In genomic region chr2:167827352-167828097, GRCh38 we compare ENCODE assay signal across 1 cellular context.
TF ChIP-seq lines count a peak whose summit lies in the region.

No MANE protein-coding gene starts in this region.

TF ChIP-seq in HepG2, 621 proteins besides CTCF, POLR2A, EP300 and RAD21 (continued from another document and continues in another):
- TF ChIP-seq DBP (CRISPR knock-in tag; IDR thresholded peaks at IDR 0.05; ENCODE audit: not compliant biosample characterization): no peak
- TF ChIP-seq FOXP4 (CRISPR knock-in tag; IDR thresholded peaks at IDR 0.05): peak; percentile 96
- TF ChIP-seq ZNF597 (CRISPR knock-in tag; IDR thresholded peaks at IDR 0.05): no peak
- peak; percentile 99 for TF ChIP-seq ZNF430 (CRISPR knock-in tag; IDR thresholded peaks at IDR 0.05)
- TF ChIP-seq BATF2 (CRISPR knock-in tag; IDR thresholded peaks at IDR 0.05): no peak
- TF ChIP-seq TBL1XR1 (IDR thresholded peaks at IDR 0.05; ENCODE audit: borderline replicate concordance, low read length, partially characterized antibody): peak; percentile 91
- peak; percentile 93 for TF ChIP-seq IRF2 (CRISPR knock-in tag; IDR thresholded peaks at IDR 0.05)
- TF ChIP-seq HES4 (CRISPR knock-in tag; IDR thresholded peaks at IDR 0.05; ENCODE audit: borderline replicate concordance): no peak
- peak; percentile 81 for TF ChIP-seq ZFP82 (CRISPR knock-in tag; IDR thresholded peaks at IDR 0.05; ENCODE audit: borderline replicate concordance)
- peak; percentile 88 for TF ChIP-seq RBAK (CRISPR knock-in tag; IDR thresholded peaks at IDR 0.05)
- no peak for TF ChIP-seq HOXA7 (CRISPR knock-in tag; IDR thresholded peaks at IDR 0.05)
- TF ChIP-seq ZNF496 (CRISPR knock-in tag; IDR thresholded peaks at IDR 0.05; ENCODE audit: insufficient replicate concordance): no peak
- TF ChIP-seq E2F1 (CRISPR knock-in tag; IDR thresholded peaks at IDR 0.05): no peak
- TF ChIP-seq, protein P1, sequence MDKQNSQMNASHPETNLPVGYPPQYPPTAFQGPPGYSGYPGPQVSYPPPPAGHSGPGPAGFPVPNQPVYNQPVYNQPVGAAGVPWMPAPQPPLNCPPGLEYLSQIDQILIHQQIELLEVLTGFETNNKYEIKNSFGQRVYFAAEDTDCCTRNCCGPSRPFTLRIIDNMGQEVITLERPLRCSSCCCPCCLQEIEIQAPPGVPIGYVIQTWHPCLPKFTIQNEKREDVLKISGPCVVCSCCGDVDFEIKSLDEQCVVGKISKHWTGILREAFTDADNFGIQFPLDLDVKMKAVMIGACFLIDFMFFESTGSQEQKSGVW (CRISPR knock-in tag; IDR thresholded peaks at IDR 0.05; ENCODE audit: borderline replicate concordance): no peak; the same call in 1 of the 2 replicates
- no peak for TF ChIP-seq ZNF446 (CRISPR knock-in tag; IDR thresholded peaks at IDR 0.05)
- TF ChIP-seq ZSCAN25 (CRISPR knock-in tag; IDR thresholded peaks at IDR 0.05): peak; percentile 81; the same call in 1 of the 2 replicates
- TF ChIP-seq SPEN (CRISPR knock-in tag; IDR thresholded peaks at IDR 0.05; ENCODE audit: low read depth): peak; percentile 78; the same call in 1 of the 2 replicates
- TF ChIP-seq MEIS2 (CRISPR knock-in tag; IDR thresholded peaks at IDR 0.05): no peak; the same call in 1 of the 2 replicates
- peak; percentile 90 for TF ChIP-seq MYC (CRISPR knock-in tag; IDR thresholded peaks at IDR 0.05; ENCODE audit: borderline replicate concordance)
- no peak; the same call in 1 of the 2 replicates for TF ChIP-seq KLF12 (CRISPR knock-in tag; IDR thresholded peaks at IDR 0.05; ENCODE audit: borderline replicate concordance)
- peak; percentile 27; the same call in 1 of the 2 replicates for TF ChIP-seq ZNF784 (CRISPR knock-in tag; IDR thresholded peaks at IDR 0.05; ENCODE audit: borderline replicate concordance)
- TF ChIP-seq ZNF746 (CRISPR knock-in tag; IDR thresholded peaks at IDR 0.05): 0 out of 2 replicates have a peak, but pooled peaks have one; percentile 79
- TF ChIP-seq, protein P2, sequence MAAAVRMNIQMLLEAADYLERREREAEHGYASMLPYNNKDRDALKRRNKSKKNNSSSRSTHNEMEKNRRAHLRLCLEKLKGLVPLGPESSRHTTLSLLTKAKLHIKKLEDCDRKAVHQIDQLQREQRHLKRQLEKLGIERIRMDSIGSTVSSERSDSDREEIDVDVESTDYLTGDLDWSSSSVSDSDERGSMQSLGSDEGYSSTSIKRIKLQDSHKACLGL (CRISPR knock-in tag; IDR thresholded peaks at IDR 0.05): no peak
- TF ChIP-seq, protein P3, sequence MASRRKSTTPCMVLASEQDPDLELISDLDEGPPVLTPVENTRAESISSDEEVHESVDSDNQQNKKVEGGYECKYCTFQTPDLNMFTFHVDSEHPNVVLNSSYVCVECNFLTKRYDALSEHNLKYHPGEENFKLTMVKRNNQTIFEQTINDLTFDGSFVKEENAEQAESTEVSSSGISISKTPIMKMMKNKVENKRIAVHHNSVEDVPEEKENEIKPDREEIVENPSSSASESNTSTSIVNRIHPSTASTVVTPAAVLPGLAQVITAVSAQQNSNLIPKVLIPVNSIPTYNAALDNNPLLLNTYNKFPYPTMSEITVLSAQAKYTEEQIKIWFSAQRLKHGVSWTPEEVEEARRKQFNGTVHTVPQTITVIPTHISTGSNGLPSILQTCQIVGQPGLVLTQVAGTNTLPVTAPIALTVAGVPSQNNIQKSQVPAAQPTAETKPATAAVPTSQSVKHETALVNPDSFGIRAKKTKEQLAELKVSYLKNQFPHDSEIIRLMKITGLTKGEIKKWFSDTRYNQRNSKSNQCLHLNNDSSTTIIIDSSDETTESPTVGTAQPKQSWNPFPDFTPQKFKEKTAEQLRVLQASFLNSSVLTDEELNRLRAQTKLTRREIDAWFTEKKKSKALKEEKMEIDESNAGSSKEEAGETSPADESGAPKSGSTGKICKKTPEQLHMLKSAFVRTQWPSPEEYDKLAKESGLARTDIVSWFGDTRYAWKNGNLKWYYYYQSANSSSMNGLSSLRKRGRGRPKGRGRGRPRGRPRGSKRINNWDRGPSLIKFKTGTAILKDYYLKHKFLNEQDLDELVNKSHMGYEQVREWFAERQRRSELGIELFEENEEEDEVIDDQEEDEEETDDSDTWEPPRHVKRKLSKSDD (CRISPR knock-in tag; IDR thresholded peaks at IDR 0.05; ENCODE audit: low read depth): peak; percentile 92; the same call in 1 of the 2 replicates
- TF ChIP-seq PHF5A (CRISPR knock-in tag; IDR thresholded peaks at IDR 0.05; ENCODE audit: low read depth, unreplicated experiment): no peak
- peak; percentile 79 for TF ChIP-seq ZFY (CRISPR knock-in tag; IDR thresholded peaks at IDR 0.05)
- no peak for TF ChIP-seq TCF12 (IDR thresholded peaks at IDR 0.05)
- TF ChIP-seq TCF12 (CRISPR knock-in tag; IDR thresholded peaks at IDR 0.05): peak; percentile 88; the same call in 1 of the 2 replicates
- TF ChIP-seq IRF9 (CRISPR knock-in tag; IDR thresholded peaks at IDR 0.05; ENCODE audit: borderline replicate concordance): no peak
- TF ChIP-seq, protein P4, sequence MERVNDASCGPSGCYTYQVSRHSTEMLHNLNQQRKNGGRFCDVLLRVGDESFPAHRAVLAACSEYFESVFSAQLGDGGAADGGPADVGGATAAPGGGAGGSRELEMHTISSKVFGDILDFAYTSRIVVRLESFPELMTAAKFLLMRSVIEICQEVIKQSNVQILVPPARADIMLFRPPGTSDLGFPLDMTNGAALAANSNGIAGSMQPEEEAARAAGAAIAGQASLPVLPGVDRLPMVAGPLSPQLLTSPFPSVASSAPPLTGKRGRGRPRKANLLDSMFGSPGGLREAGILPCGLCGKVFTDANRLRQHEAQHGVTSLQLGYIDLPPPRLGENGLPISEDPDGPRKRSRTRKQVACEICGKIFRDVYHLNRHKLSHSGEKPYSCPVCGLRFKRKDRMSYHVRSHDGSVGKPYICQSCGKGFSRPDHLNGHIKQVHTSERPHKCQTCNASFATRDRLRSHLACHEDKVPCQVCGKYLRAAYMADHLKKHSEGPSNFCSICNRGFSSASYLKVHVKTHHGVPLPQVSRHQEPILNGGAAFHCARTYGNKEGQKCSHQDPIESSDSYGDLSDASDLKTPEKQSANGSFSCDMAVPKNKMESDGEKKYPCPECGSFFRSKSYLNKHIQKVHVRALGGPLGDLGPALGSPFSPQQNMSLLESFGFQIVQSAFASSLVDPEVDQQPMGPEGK (CRISPR knock-in tag; IDR thresholded peaks at IDR 0.05): peak; percentile 74
- no peak for TF ChIP-seq JUNB (CRISPR knock-in tag; IDR thresholded peaks at IDR 0.05; ENCODE audit: borderline replicate concordance)
- no peak for TF ChIP-seq PCBP1 (IDR thresholded peaks at IDR 0.05; ENCODE audit: borderline replicate concordance, low read depth, low read length)
- TF ChIP-seq, protein P5, sequence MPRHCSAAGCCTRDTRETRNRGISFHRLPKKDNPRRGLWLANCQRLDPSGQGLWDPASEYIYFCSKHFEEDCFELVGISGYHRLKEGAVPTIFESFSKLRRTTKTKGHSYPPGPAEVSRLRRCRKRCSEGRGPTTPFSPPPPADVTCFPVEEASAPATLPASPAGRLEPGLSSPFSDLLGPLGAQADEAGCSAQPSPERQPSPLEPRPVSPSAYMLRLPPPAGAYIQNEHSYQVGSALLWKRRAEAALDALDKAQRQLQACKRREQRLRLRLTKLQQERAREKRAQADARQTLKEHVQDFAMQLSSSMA (CRISPR knock-in tag; IDR thresholded peaks at IDR 0.05): peak; percentile 86
- peak; percentile 94 for TF ChIP-seq DPF2 (CRISPR knock-in tag; IDR thresholded peaks at IDR 0.05; ENCODE audit: borderline replicate concordance, low read depth)
- peak; percentile 91 for TF ChIP-seq HINFP (CRISPR knock-in tag; IDR thresholded peaks at IDR 0.05; ENCODE audit: low read depth)
- peak; percentile 53 for TF ChIP-seq GABPB1 (CRISPR knock-in tag; IDR thresholded peaks at IDR 0.05)
- TF ChIP-seq FOXK2 (IDR thresholded peaks at IDR 0.05): peak; percentile 78; the same call in 1 of the 2 replicates
- no peak for TF ChIP-seq ZNF17 (CRISPR knock-in tag; IDR thresholded peaks at IDR 0.05)
- peak; percentile 67; the same call in 1 of the 2 replicates for TF ChIP-seq PHF20 (CRISPR knock-in tag; IDR thresholded peaks at IDR 0.05)
- TF ChIP-seq KDM5B (CRISPR knock-in tag; IDR thresholded peaks at IDR 0.05; ENCODE audit: borderline replicate concordance): peak; percentile 91; the same call in 1 of the 2 replicates
- peak; percentile 49 for TF ChIP-seq ZNF768 (CRISPR knock-in tag; IDR thresholded peaks at IDR 0.05)
- peak; percentile 93 for TF ChIP-seq ZIK1 (CRISPR knock-in tag; IDR thresholded peaks at IDR 0.05; ENCODE audit: borderline replicate concordance, low read depth)
- TF ChIP-seq FOXA3 (CRISPR knock-in tag; IDR thresholded peaks at IDR 0.05): peak; percentile 94
- TF ChIP-seq JARID2 (CRISPR knock-in tag; IDR thresholded peaks at IDR 0.05; ENCODE audit: insufficient replicate concordance): peak; percentile 18
- TF ChIP-seq PRMT3 (CRISPR knock-in tag; IDR thresholded peaks at IDR 0.05; ENCODE audit: borderline replicate concordance, low read depth): peak; percentile 96
- 0 out of 2 replicates have a peak, but pooled peaks have one; percentile 75 for TF ChIP-seq ZSCAN12 (CRISPR knock-in tag; IDR thresholded peaks at IDR 0.05)
